8 cellular contexts compared by ENCODE assay signal in genomic region chr1:229327765-229328164, GRCh38. TPM values are rescaled to one million over a fixed set of nuclear protein-coding genes. Genes with fewer than 3 reads are reported as not detected.
DNase-seq lines count a peak whose midpoint lies in the region; ATAC-seq and TF ChIP-seq lines count a peak whose summit lies in the region.
"Not testable (repeated sequence)": the region's sequence is repeated elsewhere in the genome, so short reads cannot be mapped to it uniquely, and the experiment has no call there.

No MANE protein-coding gene starts in this region.

- ATAC-seq in CD4-positive, CD25-positive, alpha-beta regulatory T cell (ENCODE audit: low read depth in 2 of 2) = peak in 1 of 2 donors; percentile 45
- ATAC-seq in T-helper 17 cell (peak; percentile 96), naive B cell (ENCODE audit: low read depth in 2 of 2) (peak; percentile 72 to 90)
- peak; percentile 26 for ATAC-seq in activated CD4-positive, alpha-beta T cell treated with anti-CD3 and anti-CD28 coated beads for 36 hours
- peak; percentile 78 for ATAC-seq in activated T-helper 17 cell treated with anti-CD3 and anti-CD28 coated beads, Interleukin-2, amount 50 U/mL, for 72 hours (replicated peaks)
- ATAC-seq in stimulated activated naive B cell treated with anti-CD40 and anti-IgM and Interleukin-4, amounts not matched to agents 10 μg/mL and 1 μg/mL and 100 μg/mL, for 72 hours (replicated peaks) = peak; percentile 57 to 60

- TF ChIP-seq CTCF in GM13977 (IDR thresholded peaks at IDR 0.05; ENCODE audit: extremely low read depth, insufficient read depth, missing control alignments) = not testable (repeated sequence)

- CTCF ChIA-PET in activated CD4-positive, alpha-beta T cell treated with anti-CD3 and anti-CD28 coated beads for 36 hours (lab: Charles Lee) = interaction anchor here (0.7 kb wide), 1 partner anchor 47 kb away, joined by 4 read pairs; no protein-coding TSS in a partner anchor

- peak in 2 of 3 donors; percentile 29 to 36 for DNase-seq in CD4-positive, CD25-positive, alpha-beta regulatory T cell
- DNase-seq in GM13977 (ENCODE audit: low spot score) (peak; percentile 40), T-helper 17 cell (peak; percentile 42 to 60 (median 45)), naive B cell (peak; percentile 56)
- DNase-seq in activated CD4-positive, alpha-beta T cell treated with anti-CD3 and anti-CD28 coated beads for 36 hours = peak; percentile 25
- DNase-seq in central memory CD4-positive, alpha-beta T cell = peak; percentile 74
- DNase-seq in stimulated activated naive B cell treated with anti-CD40 and anti-IgM and Interleukin-4, amounts not matched to agents 10 μg/mL and 1 μg/mL and 100 μg/mL, for 72 hours = peak; percentile 21

- POLR2A ChIA-PET in activated CD4-positive, alpha-beta T cell treated with anti-CD3 and anti-CD28 coated beads for 36 hours (lab: Charles Lee) = not testable (repeated sequence)

- H3K27ac ChIP-seq in CD4-positive, CD25-positive, alpha-beta regulatory T cell (ENCODE audit: insufficient read depth, low read length, poor library complexity, severe bottlenecking) = not testable (repeated sequence)

- H3K4me3 Mint-ChIP-seq in CD4-positive, CD25-positive, alpha-beta regulatory T cell = peak overlapping the region in 2 of 4 donors; percentile 8 to 40
- H3K4me3 Mint-ChIP-seq in T-helper 17 cell (peak overlapping the region; percentile 43), naive B cell (peak overlapping the region in 3 of 8 donors; percentile 6 to 66 (median 45))
- not testable (repeated sequence) for H3K4me3 Mint-ChIP-seq in activated CD4-positive, alpha-beta T cell treated with anti-CD3 and anti-CD28 coated beads for 36 hours; stimulated activated naive B cell treated with anti-CD40 and anti-IgM and Interleukin-4, amounts not matched to agents 10 μg/mL and 1 μg/mL and 100 μg/mL, for 72 hours
- H3K4me3 Mint-ChIP-seq in activated T-helper 17 cell treated with anti-CD3 and anti-CD28 coated beads, Interleukin-2, amount 50 U/mL, for 72 hours = peak overlapping the region; percentile 59

- not testable (repeated sequence) for H3K4me3 ChIP-seq in CD4-positive, CD25-positive, alpha-beta regulatory T cell (ENCODE audit: low read depth, low read length)

- H3K9me3 Mint-ChIP-seq in CD4-positive, CD25-positive, alpha-beta regulatory T cell; activated CD4-positive, alpha-beta T cell treated with anti-CD3 and anti-CD28 coated beads for 36 hours (ENCODE audit: low read depth); activated T-helper 17 cell treated with anti-CD3 and anti-CD28 coated beads, Interleukin-2, amount 50 U/mL, for 72 hours; naive B cell; stimulated activated naive B cell treated with anti-CD40 and anti-IgM and Interleukin-4, amounts not matched to agents 10 μg/mL and 1 μg/mL and 100 μg/mL, for 72 hours: not testable (repeated sequence)

- not testable (repeated sequence) for H3K27me3 ChIP-seq in CD4-positive, CD25-positive, alpha-beta regulatory T cell (ENCODE audit: control insufficient read depth, insufficient read depth, low read length)

- H3K36me3 Mint-ChIP-seq in CD4-positive, CD25-positive, alpha-beta regulatory T cell = peaks cover 23% of the 10 kb centered on the region
- H3K36me3 Mint-ChIP-seq in T-helper 17 cell (ENCODE audit: low read depth) = peaks cover 11% of the 10 kb centered on the region
- H3K36me3 Mint-ChIP-seq in activated CD4-positive, alpha-beta T cell treated with anti-CD3 and anti-CD28 coated beads for 36 hours (ENCODE audit: low read depth) = peaks cover 18% of the 10 kb centered on the region
- peaks cover 77% of the 10 kb centered on the region for H3K36me3 Mint-ChIP-seq in activated T-helper 17 cell treated with anti-CD3 and anti-CD28 coated beads, Interleukin-2, amount 50 U/mL, for 72 hours (ENCODE audit: low read depth)
- H3K36me3 Mint-ChIP-seq in naive B cell = peaks cover 10 to 13% of the 10 kb centered on the region in 2 donors
- peaks cover 26 to 35% of the 10 kb centered on the region in 2 donors for H3K36me3 Mint-ChIP-seq in stimulated activated naive B cell treated with anti-CD40 and anti-IgM and Interleukin-4, amounts not matched to agents 10 μg/mL and 1 μg/mL and 100 μg/mL, for 72 hours

- in situ Hi-C loops in GM13977 (cut with MboI; ENCODE audit: low pct_unique_long_range_greater_than_20kb, low sequenced_read_pairs, unreplicated experiment) = not testable (repeated sequence)

- not testable (repeated sequence) for H3K27me3 Mint-ChIP-seq in CD4-positive, CD25-positive, alpha-beta regulatory T cell; T-helper 17 cell; activated CD4-positive, alpha-beta T cell treated with anti-CD3 and anti-CD28 coated beads for 36 hours; activated T-helper 17 cell treated with anti-CD3 and anti-CD28 coated beads, Interleukin-2, amount 50 U/mL, for 72 hours; naive B cell; stimulated activated naive B cell treated with anti-CD40 and anti-IgM and Interleukin-4, amounts not matched to agents 10 μg/mL and 1 μg/mL and 100 μg/mL, for 72 hours

- intact Hi-C loops in activated CD4-positive, alpha-beta T cell treated with anti-CD3 and anti-CD28 coated beads for 36 hours (cut with DNase I, micrococcal nuclease) = not testable (repeated sequence)

- H3K4me1 Mint-ChIP-seq in CD4-positive, CD25-positive, alpha-beta regulatory T cell = peaks cover 12 to 42% (median 13%) of the 10 kb centered on the region in 4 donors
- H3K4me1 Mint-ChIP-seq in T-helper 17 cell = peaks cover 31% of the 10 kb centered on the region
- peaks cover 16% of the 10 kb centered on the region for H3K4me1 Mint-ChIP-seq in activated CD4-positive, alpha-beta T cell treated with anti-CD3 and anti-CD28 coated beads for 36 hours
- H3K4me1 Mint-ChIP-seq in activated T-helper 17 cell treated with anti-CD3 and anti-CD28 coated beads, Interleukin-2, amount 50 U/mL, for 72 hours = peaks cover 40% of the 10 kb centered on the region
- peaks cover 11 to 43% (median 30%) of the 10 kb centered on the region in 3 donors for H3K4me1 Mint-ChIP-seq in naive B cell
- H3K4me1 Mint-ChIP-seq in stimulated activated naive B cell treated with anti-CD40 and anti-IgM and Interleukin-4, amounts not matched to agents 10 μg/mL and 1 μg/mL and 100 μg/mL, for 72 hours = peaks cover 23 to 25% of the 10 kb centered on the region in 2 donors

- peaks cover 20% of the 10 kb centered on the region for H3K36me3 ChIP-seq in CD4-positive, CD25-positive, alpha-beta regulatory T cell (ENCODE audit: control insufficient read depth, insufficient read depth, low read length)

- H3K9me3 ChIP-seq in CD4-positive, CD25-positive, alpha-beta regulatory T cell (ENCODE audit: control insufficient read depth in 2 of 2, low read length in 2 of 2); T-helper 17 cell (ENCODE audit: control insufficient read depth, low read length, poor library complexity, severe bottlenecking): not testable (repeated sequence)

- peaks cover 17% of the 10 kb centered on the region for H3K4me1 ChIP-seq in CD4-positive, CD25-positive, alpha-beta regulatory T cell (ENCODE audit: control insufficient read depth, insufficient read depth, low read length, poor library complexity, severe bottlenecking)

- H3K27ac Mint-ChIP-seq in CD4-positive, CD25-positive, alpha-beta regulatory T cell = peak overlapping the region in 1 of 3 donors; percentile 99
- peak overlapping the region; percentile 95 for H3K27ac Mint-ChIP-seq in T-helper 17 cell
- not testable (repeated sequence) for H3K27ac Mint-ChIP-seq in activated CD4-positive, alpha-beta T cell treated with anti-CD3 and anti-CD28 coated beads for 36 hours
- H3K27ac Mint-ChIP-seq in activated T-helper 17 cell treated with anti-CD3 and anti-CD28 coated beads, Interleukin-2, amount 50 U/mL, for 72 hours = peak overlapping the region; percentile 81
- peak overlapping the region in 5 of 6 donors; percentile 72 to 96 (median 78) for H3K27ac Mint-ChIP-seq in naive B cell
- peak overlapping the region; percentile 79 for H3K27ac Mint-ChIP-seq in stimulated activated naive B cell treated with anti-CD40 and anti-IgM and Interleukin-4, amounts not matched to agents 10 μg/mL and 1 μg/mL and 100 μg/mL, for 72 hours

RNA-seq across cellular contexts. Expression of gene CCSAP, which starts 15.1 kb away (rescaled TPM):
- 8.9 TPM for total RNA-seq in CD4-positive, CD25-positive, alpha-beta regulatory T cell
- polyA plus RNA-seq in CD4-positive, CD25-positive, alpha-beta regulatory T cell = 1 to 10 TPM; 1.5 to 3.3 (median 2.3) TPM
- total RNA-seq in T-helper 17 cell = 10 to 100 TPM; 29.0 to 33.1 TPM
- 1 to 10 TPM; 7.9 to 8.4 TPM for total RNA-seq in activated CD4-positive, alpha-beta T cell treated with anti-CD3 and anti-CD28 coated beads for 36 hours
- total RNA-seq in activated T-helper 17 cell treated with anti-CD3 and anti-CD28 coated beads, Interleukin-2, amount 50 U/mL, for 72 hours = 10 to 100 TPM; 10.1 to 32.7 TPM
- 1 to 10 TPM in 5 of 6 donors, under 1 TPM in 1; 0.13 to 3.3 (median 2.4) TPM for polyA plus RNA-seq in naive B cell (ENCODE audit: low read depth in 6 of 6)

RNA-seq across cellular contexts. Expression of gene RAB4A, which starts 56.9 kb away (rescaled TPM):
- 33.4 TPM for total RNA-seq in CD4-positive, CD25-positive, alpha-beta regulatory T cell
- 10 to 100 TPM; 23.2 to 27.1 (median 24.3) TPM for polyA plus RNA-seq in CD4-positive, CD25-positive, alpha-beta regulatory T cell
- total RNA-seq in T-helper 17 cell = 10 to 100 TPM; 34.3 to 47.2 TPM
- 10 to 100 TPM; 22.1 to 24.0 TPM for total RNA-seq in activated CD4-positive, alpha-beta T cell treated with anti-CD3 and anti-CD28 coated beads for 36 hours
- 10 to 100 TPM; 35.2 to 36.6 TPM for total RNA-seq in activated T-helper 17 cell treated with anti-CD3 and anti-CD28 coated beads, Interleukin-2, amount 50 U/mL, for 72 hours
- 10 to 100 TPM; 16.5 to 26.6 (median 23.2) TPM for polyA plus RNA-seq in naive B cell (ENCODE audit: low read depth in 6 of 6)

Comparison
In these comparisons a context has a peak if more than half of its experiments do, and no peak if none do; other contexts are left out.
1. DNase-seq: peak in every context shown above with its lines; median percentile 74 in central memory CD4-positive, alpha-beta T cell; 56 in naive B cell; 45 in T-helper 17 cell; 40 in GM13977; 32 in CD4-positive, CD25-positive, alpha-beta regulatory T cell; 25 in activated CD4-positive, alpha-beta T cell treated with anti-CD3 and anti-CD28 coated beads for 36 hours; 21 in stimulated activated naive B cell treated with anti-CD40 and anti-IgM and Interleukin-4, amounts not matched to agents 10 μg/mL and 1 μg/mL and 100 μg/mL, for 72 hours.